ENCODE assay signal across 8 cellular contexts in the genomic region with DNA sequence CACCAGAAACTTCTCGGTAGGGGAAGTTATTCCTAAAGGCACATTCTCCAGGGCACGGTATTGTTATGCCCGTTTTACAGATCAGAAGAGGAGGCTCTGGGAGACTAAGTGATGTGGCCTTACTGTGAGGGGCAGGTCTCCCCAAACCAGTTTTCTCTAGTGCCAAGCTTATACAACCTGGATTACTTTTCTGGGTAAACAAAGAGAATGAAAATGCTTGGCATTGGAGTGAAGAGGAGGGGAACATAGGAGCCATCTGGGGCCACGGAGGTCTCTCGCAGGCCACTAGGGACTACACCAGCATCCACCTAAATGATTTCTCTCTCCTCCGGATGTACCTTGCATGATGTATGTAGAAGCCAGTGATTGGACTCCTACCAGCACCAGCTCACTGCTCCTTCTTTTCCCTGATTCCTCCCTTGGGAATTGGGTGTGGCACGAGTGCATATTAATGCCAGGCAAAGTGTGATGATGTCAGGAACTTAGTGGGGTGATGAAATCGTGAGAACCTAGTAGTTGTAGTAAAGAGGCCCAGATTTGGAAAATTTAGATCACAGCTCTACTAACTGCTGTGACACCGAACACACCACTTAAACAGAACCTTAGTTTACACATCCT. TPM values are rescaled to one million over a fixed set of nuclear protein-coding genes. Genes with fewer than 3 reads are reported as not detected.
DNase-seq lines count a peak whose midpoint lies in the region; ATAC-seq and TF ChIP-seq lines count a peak whose summit lies in the region.

No MANE protein-coding gene starts in this region.

- H3K27ac ChIP-seq in ectodermal cell (ENCODE audit: insufficient read depth, low read depth, low read length, poor library complexity, severe bottlenecking): no peak overlapping the region
- H3K27ac ChIP-seq in neural cell (ENCODE audit: low read length): no peak overlapping the region

- TF ChIP-seq CTCF in neural cell (IDR thresholded peaks at IDR 0.05; ENCODE audit: poor library complexity, severe bottlenecking): no peak

- H3K4me3 ChIP-seq in ectodermal cell (ENCODE audit: insufficient read depth, low read depth, low read length) (peak overlapping the region; percentile 79), neural cell (ENCODE audit: low read length) (peak overlapping the region; percentile 70)

- no peaks in the 10 kb centered on the region for H4K20me1 ChIP-seq in neural cell (ENCODE audit: insufficient read depth)

- DNase-seq in NCI-H82 (lab: John Stamatoyannopoulos, UW): peak; percentile 27
- DNase-seq in NCI-H82 treated with DMSO at 0.1 percent for 48 hours (lab: John Stamatoyannopoulos, UW; ENCODE audit: unreplicated experiment): no peak
- DNase-seq in NCI-H510A (lab: John Stamatoyannopoulos, UW): peak; percentile 29
- no peak for DNase-seq in ureter (ENCODE audit: low spot score)
- DNase-seq in stimulated activated CD4-positive, alpha-beta T cell treated with anti-CD3 and anti-CD28 coated beads, Interleukin-1b, Interleukin-23, amount 100 ng/mL, for 48 hours: no peak

- peaks cover 6% of the 10 kb centered on the region for H3F3A ChIP-seq in neural cell (ENCODE audit: insufficient read depth, low read length, poor library complexity, severe bottlenecking)

- TF ChIP-seq EP300 in neural cell (conservative IDR thresholded peaks at IDR 0.05; ENCODE audit: poor library complexity, severe bottlenecking): no peak

- H3K4me2 ChIP-seq in neural cell (ENCODE audit: low read length): no peak overlapping the region

- no peak for TF ChIP-seq RAD21 in neural cell (conservative IDR thresholded peaks at IDR 0.05)

- no peak overlapping the region for H3K9ac ChIP-seq in neural cell (ENCODE audit: low read length)

- no peak overlapping the region for H2AFZ ChIP-seq in neural cell (ENCODE audit: low read depth, low read length)

- no peak for ATAC-seq in HG02938 (IDR thresholded peaks at IDR 0.05; ENCODE audit: unreplicated experiment)

- no peaks in the 10 kb centered on the region for H3K27me3 ChIP-seq in ectodermal cell (ENCODE audit: control insufficient read depth, insufficient read depth, low read length, poor library complexity, severe bottlenecking)
- H3K27me3 ChIP-seq in neural cell (ENCODE audit: insufficient read depth, low read depth, low read length): no peaks in the 10 kb centered on the region

- no peaks in the 10 kb centered on the region for H3K9me2 ChIP-seq in neural cell (ENCODE audit: insufficient read depth, low read length)

- H3K9me3 ChIP-seq in ectodermal cell (ENCODE audit: control insufficient read depth, low read length) (no peaks in the 10 kb centered on the region), neural cell (ENCODE audit: low read length) (no peaks in the 10 kb centered on the region)

- no peaks in the 10 kb centered on the region for H3K36me3 ChIP-seq in ectodermal cell (ENCODE audit: control insufficient read depth, insufficient read depth, low read length)
- H3K36me3 ChIP-seq in neural cell (ENCODE audit: insufficient read depth, low read length): no peaks in the 10 kb centered on the region

- peaks cover 9% of the 10 kb centered on the region for H3K4me1 ChIP-seq in ectodermal cell (ENCODE audit: control insufficient read depth, insufficient read depth, low read length)

- WGBS in ectodermal cell, 2 experiments: 29 to 33% methylated on average over 9 of the region's 9 CpGs

- H3K79me2 ChIP-seq in neural cell (replicated peaks; ENCODE audit: insufficient read depth, low read length): no peaks in the 10 kb centered on the region

TF ChIP-seq in neural cell, 6 proteins besides CTCF, POLR2A, EP300 and RAD21:
- TF ChIP-seq TAF1 (IDR thresholded peaks at IDR 0.05; ENCODE audit: low read depth): no peak
- no peak for TF ChIP-seq EZH2 (IDR thresholded peaks at IDR 0.05; ENCODE audit: borderline replicate concordance, insufficient read depth, low read length, poor library complexity, severe bottlenecking)
- TF ChIP-seq MXI1 (conservative IDR thresholded peaks at IDR 0.05; ENCODE audit: poor library complexity, severe bottlenecking): no peak
- no peak for TF ChIP-seq SMC3 (conservative IDR thresholded peaks at IDR 0.05; ENCODE audit: poor library complexity)
- TF ChIP-seq POLR2AphosphoS5 (IDR thresholded peaks at IDR 0.05): no peak
TF ChIP-seq in neural cell: peak in this region for 0.

RNA-seq across cellular contexts. Expression of gene TOM1L1, which starts 0.7 kb away (rescaled TPM):
- 72.2 TPM for polyA plus RNA-seq in ectodermal cell (2013, experiment 1 of 4)
- polyA plus RNA-seq in ectodermal cell (2013, experiment 2 of 4): 79.6 TPM
- 57.1 TPM for polyA plus RNA-seq in ectodermal cell (2013, experiment 3 of 4)
- polyA plus RNA-seq in ectodermal cell (2013, experiment 4 of 4): 62.9 TPM
- 7.4 and 13.6 TPM in 2 replicates for polyA plus RNA-seq in neural cell
- polyA minus RNA-seq in neural cell: 6.1 and 9.0 TPM in 2 replicates
- total RNA-seq in ureter: 55.7 TPM

Comparison
In these comparisons a context has a peak if more than half of its experiments do, and no peak if none do; other contexts are left out.
1. DNase-seq: peak in NCI-H82 (single experiment) and NCI-H510A (single experiment); none in NCI-H82 treated with DMSO at 0.1 percent for 48 hours (single experiment), ureter (single experiment) and stimulated activated CD4-positive, alpha-beta T cell treated with anti-CD3 and anti-CD28 coated beads, Interleukin-1b, Interleukin-23, amount 100 ng/mL, for 48 hours (single experiment).